10 cellular contexts compared by ENCODE assay signal in genomic region chr1:203361843-203362524, GRCh38. TPM values are rescaled to one million over a fixed set of nuclear protein-coding genes. Genes with fewer than 3 reads are reported as not detected.
A peak's percentile ranks its signal among the peaks of the same experiment; 100 is the strongest.
DNase-seq lines count a peak whose midpoint lies in the region; ATAC-seq and TF ChIP-seq lines count a peak whose summit lies in the region.
"Had no signal": no experiment of that assay in that cellular context is flagged by ENCODE, and none has a peak within 500 bp of the region (broad histone marks: within the 10 kb centered on the region; RNA-seq: fewer than 3 reads in every experiment).

No MANE protein-coding gene starts in this region.

- DNase-seq in SKM-1 treated with dmso at 0.1 percent for 144 hours (lab: John Stamatoyannopoulos, UW; ENCODE audit: unreplicated experiment) (peak; percentile 32), SKM-1 (lab: John Stamatoyannopoulos, UW; ENCODE audit: unreplicated experiment) (no peak), WERI-Rb-1 (no peak), hepatocyte (ENCODE audit: low spot score) (peak; percentile 64), uterus (peak in 1 of 2 donors; percentile 69)
- DNase-seq in T-helper 2 cell treated with Interferon-gamma antibody and Interleukin-4, amounts not matched to agents 5 μg/mL and 100 μg/mL, for 36 hours (ENCODE audit: low spot score): no peak
- DNase-seq: activated naive CD8-positive, alpha-beta T cell treated with anti-CD3 and anti-CD28 coated beads, Interleukin-2, amount 10 ng/mL, durations not matched to agents 7 days and 5 days; transverse colon had no signal

- no peak for TF ChIP-seq POLR2A in uterus (IDR thresholded peaks at IDR 0.05)

- H3K9me3 Mint-ChIP-seq in T-helper 2 cell treated with Interferon-gamma antibody and Interleukin-4, amounts not matched to agents 5 μg/mL and 100 μg/mL, for 36 hours: no peaks in the 10 kb centered on the region

- H3K36me3 Mint-ChIP-seq in T-helper 2 cell treated with Interferon-gamma antibody and Interleukin-4, amounts not matched to agents 5 μg/mL and 100 μg/mL, for 36 hours (ENCODE audit: low read depth): no peaks in the 10 kb centered on the region
- H3K36me3 Mint-ChIP-seq: activated naive CD8-positive, alpha-beta T cell treated with anti-CD3 and anti-CD28 coated beads, Interleukin-2, amount 10 ng/mL, durations not matched to agents 7 days and 5 days had no signal

- no peak overlapping the region for H3K4me2 ChIP-seq in hepatocyte

- H3K27me3 Mint-ChIP-seq in T-helper 2 cell treated with Interferon-gamma antibody and Interleukin-4, amounts not matched to agents 5 μg/mL and 100 μg/mL, for 36 hours (ENCODE audit: low read depth): peaks cover 42% of the 10 kb centered on the region

- H3K79me2 ChIP-seq in hepatocyte: no peaks in the 10 kb centered on the region

- 85% methylated on average over 7 of the region's 7 CpGs for WGBS in hepatocyte (ENCODE audit: low lambda C conversion rate, missing lambda C conversion rate)

- no peaks in the 10 kb centered on the region for H3K9me2 ChIP-seq in hepatocyte (replicated peaks; ENCODE audit: insufficient read depth)

- H3K4me1 Mint-ChIP-seq in T-helper 2 cell treated with Interferon-gamma antibody and Interleukin-4, amounts not matched to agents 5 μg/mL and 100 μg/mL, for 36 hours (ENCODE audit: low read depth): no peaks in the 10 kb centered on the region
- H3K4me1 Mint-ChIP-seq: activated naive CD8-positive, alpha-beta T cell treated with anti-CD3 and anti-CD28 coated beads, Interleukin-2, amount 10 ng/mL, durations not matched to agents 7 days and 5 days had no signal

- no peak overlapping the region for H3K4me3 ChIP-seq in WERI-Rb-1 (ENCODE audit: low read depth, low read length)
- H3K4me3 ChIP-seq in hepatocyte: no peak overlapping the region
- H3K4me3 ChIP-seq in uterus: no peak overlapping the region
- H3K4me3 ChIP-seq: transverse colon had no signal

- ATAC-seq in HG03045 (IDR thresholded peaks at IDR 0.05; ENCODE audit: unreplicated experiment) (no peak), GM21737 (IDR thresholded peaks at IDR 0.05; ENCODE audit: unreplicated experiment) (no peak)

- H3K36me3 ChIP-seq in WERI-Rb-1: no peaks in the 10 kb centered on the region
- no peaks in the 10 kb centered on the region for H3K36me3 ChIP-seq in hepatocyte (replicated peaks; ENCODE audit: insufficient read depth, low read depth)
- H3K36me3 ChIP-seq in uterus: no peaks in the 10 kb centered on the region
- H3K36me3 ChIP-seq: transverse colon had no signal

- H3K9me3 ChIP-seq in WERI-Rb-1 (ENCODE audit: severe bottlenecking): no peaks in the 10 kb centered on the region
- no peaks in the 10 kb centered on the region for H3K9me3 ChIP-seq in hepatocyte (ENCODE audit: low read depth)
- no peaks in the 10 kb centered on the region for H3K9me3 ChIP-seq in uterus
- H3K9me3 ChIP-seq: transverse colon had no signal

- no peak overlapping the region for H3K27ac Mint-ChIP-seq in T-helper 2 cell treated with Interferon-gamma antibody and Interleukin-4, amounts not matched to agents 5 μg/mL and 100 μg/mL, for 36 hours
- H3K27ac Mint-ChIP-seq: activated naive CD8-positive, alpha-beta T cell treated with anti-CD3 and anti-CD28 coated beads, Interleukin-2, amount 10 ng/mL, durations not matched to agents 7 days and 5 days had no signal

- H3K27ac ChIP-seq in WERI-Rb-1 (no peak overlapping the region), hepatocyte (peak overlapping the region; percentile 21), uterus (peak overlapping the region; percentile 58 to 59)
- H3K27ac ChIP-seq: transverse colon had no signal

- H2AFZ ChIP-seq in hepatocyte: no peak overlapping the region

- H3K27me3 ChIP-seq in WERI-Rb-1 (ENCODE audit: insufficient read depth, low read depth, severe bottlenecking) (no peaks in the 10 kb centered on the region), hepatocyte (no peaks in the 10 kb centered on the region), uterus (no peaks in the 10 kb centered on the region)
- H3K27me3 ChIP-seq: transverse colon had no signal

- no peaks in the 10 kb centered on the region for H4K20me1 ChIP-seq in hepatocyte (ENCODE audit: insufficient read depth, poor library complexity, severe bottlenecking)

- intact Hi-C loops in uterus (cut with DNase I; ENCODE audit: low total_unique reads): no loop called here

- TF ChIP-seq CTCF in WERI-Rb-1 (IDR thresholded peaks at IDR 0.05; ENCODE audit: low read depth, low read length): 0 out of 2 replicates have a peak, but pooled peaks have one; percentile 4
- no peak for TF ChIP-seq CTCF in hepatocyte (IDR thresholded peaks at IDR 0.05; ENCODE audit: poor library complexity)
- no peak for TF ChIP-seq CTCF in uterus (IDR thresholded peaks at IDR 0.05)

- no peak overlapping the region for H3K4me3 Mint-ChIP-seq in T-helper 2 cell treated with Interferon-gamma antibody and Interleukin-4, amounts not matched to agents 5 μg/mL and 100 μg/mL, for 36 hours
- H3K4me3 Mint-ChIP-seq: activated naive CD8-positive, alpha-beta T cell treated with anti-CD3 and anti-CD28 coated beads, Interleukin-2, amount 10 ng/mL, durations not matched to agents 7 days and 5 days had no signal

- peaks cover 27% of the 10 kb centered on the region for H3K4me1 ChIP-seq in hepatocyte (ENCODE audit: insufficient read depth)
- peaks cover 0 to 4% of the 10 kb centered on the region in 2 donors for H3K4me1 ChIP-seq in uterus

RNA-seq across cellular contexts. Expression of gene FMOD, which starts 11.1 kb away (rescaled TPM):
- 118 and 132 TPM in 2 replicates for total RNA-seq in hepatocyte
- polyA plus RNA-seq in hepatocyte: 125 and 161 TPM in 2 replicates
- 100 to 1,000 TPM in 1 of 4 donors, 10 to 100 TPM in 3; 41.8 to 119 (median 82.7) TPM for total RNA-seq in uterus
- total RNA-seq: activated naive CD8-positive, alpha-beta T cell treated with anti-CD3 and anti-CD28 coated beads, Interleukin-2, amount 10 ng/mL, durations not matched to agents 7 days and 5 days had no signal

RNA-seq across cellular contexts. Expression of gene BTG2, which starts 56.7 kb away (rescaled TPM):
- total RNA-seq in hepatocyte: 192 and 197 TPM in 2 replicates
- 253 and 274 TPM in 2 replicates for polyA plus RNA-seq in hepatocyte
- total RNA-seq in uterus: 10 to 100 TPM; 14.6 to 95.9 (median 56.5) TPM

Comparison
In these comparisons a context has a peak if more than half of its experiments do, and no peak if none do; other contexts are left out.
1. DNase-seq: peak in SKM-1 treated with dmso at 0.1 percent for 144 hours (single experiment) and hepatocyte (single experiment); none in SKM-1 (single experiment), WERI-Rb-1 (single experiment) and T-helper 2 cell treated with Interferon-gamma antibody and Interleukin-4, amounts not matched to agents 5 μg/mL and 100 μg/mL, for 36 hours (single experiment).